In the genomic region with DNA sequence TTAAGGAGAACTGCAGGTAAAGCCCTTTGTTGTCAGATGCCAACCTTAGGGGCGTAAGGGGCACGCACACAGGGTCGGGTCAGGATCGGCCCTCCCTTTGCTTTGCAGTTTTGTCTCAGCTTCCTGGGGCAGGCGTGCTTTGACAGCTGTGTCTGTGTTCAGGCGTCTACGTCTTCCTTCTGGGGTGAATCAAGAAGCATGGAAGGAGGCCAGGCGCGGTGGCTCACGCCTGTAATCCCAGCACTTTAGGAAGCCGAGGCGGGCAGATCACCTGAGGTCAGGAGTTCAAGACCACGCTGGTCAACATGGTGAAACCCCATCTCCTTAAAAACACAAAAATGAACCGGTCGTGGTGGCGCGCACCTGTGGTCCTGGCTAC, we compare ENCODE assay signal across 8 cellular contexts. TPM values are rescaled to one million over a fixed set of nuclear protein-coding genes. Genes with fewer than 3 reads are reported as not detected.
DNase-seq lines count a peak whose midpoint lies in the region; ATAC-seq and TF ChIP-seq lines count a peak whose summit lies in the region.
"Had no signal": no experiment of that assay in that cellular context is flagged by ENCODE, and none has a peak within 500 bp of the region (broad histone marks: within the 10 kb centered on the region; RNA-seq: fewer than 3 reads in every experiment).

No MANE protein-coding gene starts in this region.

- CTCF ChIA-PET in HCT116 (lab: Charles Lee) = no interaction called here

- no peak for TF ChIP-seq POLR2A in HCT116 (IDR thresholded peaks at IDR 0.05; ENCODE audit: borderline replicate concordance, extremely low read depth, insufficient read depth, insufficient read length)

- H3K36me3 Mint-ChIP-seq in glutamatergic neuron (ENCODE audit: unreplicated experiment) = peaks cover 16% of the 10 kb centered on the region

- H3K27ac ChIP-seq in HCT116 (ENCODE audit: low read depth, low read length) (no peak overlapping the region), VCaP (peak overlapping the region; percentile 96; the same call in 1 of the 2 replicates), smooth muscle cell (ENCODE audit: low read depth) (no peak overlapping the region)

- peaks cover 89% of the 10 kb centered on the region for H3K79me2 ChIP-seq in HCT116 (ENCODE audit: insufficient read depth, low read length)
- peaks cover 79% of the 10 kb centered on the region for H3K79me2 ChIP-seq in smooth muscle cell (ENCODE audit: low read depth)

- H3K4me2 ChIP-seq in HCT116 (ENCODE audit: low read length) (peak overlapping the region; percentile 95), smooth muscle cell (peak overlapping the region; percentile 99)

- peaks cover 9% of the 10 kb centered on the region for H3K27me3 Mint-ChIP-seq in glutamatergic neuron (ENCODE audit: unreplicated experiment)

- BruUV-seq in HCT116 (replicated peaks; lab: Mats Ljungman, UMichigan) = no TSS peak

- H3K9me3 ChIP-seq in HCT116 (ENCODE audit: control insufficient read depth in 1 of 2, insufficient read depth in 1 of 2, low read depth in 1 of 2, low read length in 2 of 2) (peaks cover 0 to 6% of the 10 kb centered on the region in 2 experiments; a peak in 1 of 4 replicates), smooth muscle cell (replicated peaks; ENCODE audit: low read depth) (peaks cover 9% of the 10 kb centered on the region)
- H3K9me3 ChIP-seq: left lung had no signal

- H3K4me1 ChIP-seq in HCT116 (ENCODE audit: control insufficient read depth in 1 of 2, insufficient read depth in 2 of 2, low read length in 2 of 2) (peaks cover 13 to 21% of the 10 kb centered on the region in 2 experiments), smooth muscle cell (ENCODE audit: low read depth) (peaks cover 14% of the 10 kb centered on the region)

- H3K4me1 Mint-ChIP-seq in glutamatergic neuron (ENCODE audit: low read depth, unreplicated experiment) = peaks cover 16% of the 10 kb centered on the region

- H3K9ac ChIP-seq in HCT116 (ENCODE audit: low read length) (peak overlapping the region; percentile 96), smooth muscle cell (ENCODE audit: low read depth) (no peak overlapping the region)

- TF ChIP-seq RAD21 in HCT116 (IDR thresholded peaks at IDR 0.05; ENCODE audit: low read depth) = no peak

- H3K27ac Mint-ChIP-seq in glutamatergic neuron (ENCODE audit: unreplicated experiment) = no peak overlapping the region

- H3K27me3 ChIP-seq in HCT116 (ENCODE audit: insufficient read depth, low read length) (no peaks in the 10 kb centered on the region), smooth muscle cell (ENCODE audit: low read depth) (no peaks in the 10 kb centered on the region)
- H3K27me3 ChIP-seq: left lung had no signal

- H3K9me2 ChIP-seq in HCT116 (ENCODE audit: insufficient read depth) = no peaks in the 10 kb centered on the region

- H2AFZ ChIP-seq in HCT116 (ENCODE audit: low read depth, low read length, poor library complexity, severe bottlenecking) (no peak overlapping the region), smooth muscle cell (ENCODE audit: low read depth) (no peak overlapping the region)

- H3F3A ChIP-seq in smooth muscle cell (ENCODE audit: low read depth) = no peaks in the 10 kb centered on the region

- H3K36me3 ChIP-seq in HCT116 (ENCODE audit: control insufficient read depth in 1 of 2, insufficient read depth in 2 of 2, low read length in 2 of 2) (peaks cover 15 to 55% of the 10 kb centered on the region in 2 experiments), smooth muscle cell (ENCODE audit: low read depth) (peaks cover 17% of the 10 kb centered on the region)

- TF ChIP-seq CTCF in HCT116 (IDR thresholded peaks at IDR 0.05 in 2 of 3, conservative IDR thresholded peaks at IDR 0.05 in 1 of 3; ENCODE audit: borderline replicate concordance in 1 of 3, insufficient read depth in 1 of 3, low read depth in 2 of 3, low read length in 2 of 3) = no peak
- TF ChIP-seq CTCF in VCaP (conservative IDR thresholded peaks at IDR 0.05) = no peak
- TF ChIP-seq CTCF in glutamatergic neuron (IDR thresholded peaks at IDR 0.05; ENCODE audit: partially characterized antibody, unreplicated experiment) = no peak
- TF ChIP-seq CTCF in smooth muscle cell (IDR thresholded peaks at IDR 0.05; ENCODE audit: borderline replicate concordance, insufficient read depth, poor library complexity, severe bottlenecking) = no peak

- H3K4me3 ChIP-seq in HCT116 (replicated peaks in 1 of 2; ENCODE audit: low read depth in 1 of 2, low read length in 2 of 2) = peak overlapping the region; percentile 85 to 96
- H3K4me3 ChIP-seq in smooth muscle cell = no peak overlapping the region

- DNase-seq in HCT116 (ENCODE audit: low read depth, low spot score) (no peak), glutamatergic neuron (no peak), smooth muscle cell (lab: John Stamatoyannopoulos, UW; ENCODE audit: unreplicated experiment) (no peak), occipital lobe (lab: John Stamatoyannopoulos, UW) (no peak), superior temporal gyrus (ENCODE audit: extremely low spot score) (no peak)

- POLR2A ChIA-PET in HCT116 (lab: Charles Lee) = interaction anchor here (1.7 to 2.2 kb wide), 2 partner anchors 32 to 156 kb away, joined by 6 to 15 read pairs; partner anchors contain the start of gene TPD52L2

- H3K4me3 Mint-ChIP-seq in glutamatergic neuron (ENCODE audit: unreplicated experiment) = peak overlapping the region; percentile 96

- RAD21 ChIA-PET in HCT116 (lab: Charles Lee; ENCODE audit: low non-redundant PET in 1 of 2, low total read pairs in 2 of 2, uncharacterized antibody in 2 of 2, unreplicated experiment in 2 of 2) = no interaction called here

- intact Hi-C loops in HCT116 (cut with micrococcal nuclease) = loop anchor here (10.0 kb wide), 1 partner anchor 346 kb away; no protein-coding TSS in a partner anchor

- peaks cover 6% of the 10 kb centered on the region for H3K9me3 Mint-ChIP-seq in glutamatergic neuron (ENCODE audit: unreplicated experiment)

- 97% methylated on average over 17 of the region's 17 CpGs for WGBS in smooth muscle cell (ENCODE audit: low lambda C conversion rate)

- H4K20me1 ChIP-seq in HCT116 (ENCODE audit: insufficient read depth) = no peaks in the 10 kb centered on the region
- H4K20me1 ChIP-seq in smooth muscle cell (ENCODE audit: low read depth) = peaks cover 11% of the 10 kb centered on the region

- ATAC-seq in HCT116 (no peak), GM19324 (IDR thresholded peaks at IDR 0.05; ENCODE audit: low FRiP score, unreplicated experiment) (no peak)
- ATAC-seq: left lung had no signal

TF ChIP-seq in HCT116, 20 proteins besides CTCF, POLR2A, EP300 and RAD21:
- TF ChIP-seq, protein P1, sequence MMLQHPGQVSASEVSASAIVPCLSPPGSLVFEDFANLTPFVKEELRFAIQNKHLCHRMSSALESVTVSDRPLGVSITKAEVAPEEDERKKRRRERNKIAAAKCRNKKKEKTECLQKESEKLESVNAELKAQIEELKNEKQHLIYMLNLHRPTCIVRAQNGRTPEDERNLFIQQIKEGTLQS (IDR thresholded peaks at IDR 0.05) = no peak
- TF ChIP-seq JUND (IDR thresholded peaks at IDR 0.05) (no peak), TCF7L2 (IDR thresholded peaks at IDR 0.05; ENCODE audit: borderline replicate concordance, extremely low read depth, insufficient read depth, insufficient read length) (no peak), SRF (IDR thresholded peaks at IDR 0.05; ENCODE audit: low read depth) (no peak), EZH2phosphoT487 (IDR thresholded peaks at IDR 0.05; ENCODE audit: borderline replicate concordance) (no peak), ELF1 (IDR thresholded peaks at IDR 0.05; ENCODE audit: borderline replicate concordance, low read depth) (no peak), ZFX (IDR thresholded peaks at IDR 0.05) (no peak), CEBPB (IDR thresholded peaks at IDR 0.05; ENCODE audit: low read depth) (no peak)
- TF ChIP-seq, protein P2, sequence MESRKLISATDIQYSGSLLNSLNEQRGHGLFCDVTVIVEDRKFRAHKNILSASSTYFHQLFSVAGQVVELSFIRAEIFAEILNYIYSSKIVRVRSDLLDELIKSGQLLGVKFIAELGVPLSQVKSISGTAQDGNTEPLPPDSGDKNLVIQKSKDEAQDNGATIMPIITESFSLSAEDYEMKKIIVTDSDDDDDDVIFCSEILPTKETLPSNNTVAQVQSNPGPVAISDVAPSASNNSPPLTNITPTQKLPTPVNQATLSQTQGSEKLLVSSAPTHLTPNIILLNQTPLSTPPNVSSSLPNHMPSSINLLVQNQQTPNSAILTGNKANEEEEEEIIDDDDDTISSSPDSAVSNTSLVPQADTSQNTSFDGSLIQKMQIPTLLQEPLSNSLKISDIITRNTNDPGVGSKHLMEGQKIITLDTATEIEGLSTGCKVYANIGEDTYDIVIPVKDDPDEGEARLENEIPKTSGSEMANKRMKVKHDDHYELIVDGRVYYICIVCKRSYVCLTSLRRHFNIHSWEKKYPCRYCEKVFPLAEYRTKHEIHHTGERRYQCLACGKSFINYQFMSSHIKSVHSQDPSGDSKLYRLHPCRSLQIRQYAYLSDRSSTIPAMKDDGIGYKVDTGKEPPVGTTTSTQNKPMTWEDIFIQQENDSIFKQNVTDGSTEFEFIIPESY (IDR thresholded peaks at IDR 0.05; ENCODE audit: extremely low read depth, insufficient replicate concordance, low read length) = no peak

RNA-seq across cellular contexts. Expression of gene ZGPAT, which starts 1.3 kb away (rescaled TPM):
- total RNA-seq in HCT116 (2021; ENCODE audit: unreplicated experiment) (30.6 TPM), glutamatergic neuron (ENCODE audit: unreplicated experiment) (41.5 TPM), smooth muscle cell (8.3 and 13.8 TPM in 2 replicates), occipital lobe (7.3 TPM)
- polyA plus RNA-seq in HCT116 (2012) = 18.5 and 21.0 TPM in 2 replicates
- polyA plus RNA-seq in smooth muscle cell = 32.3 and 36.2 TPM in 2 replicates

RNA-seq across cellular contexts. Expression of gene ARFRP1, which starts 1.4 kb away (rescaled TPM):
- total RNA-seq in HCT116 (2021; ENCODE audit: unreplicated experiment) (53.7 TPM), glutamatergic neuron (ENCODE audit: unreplicated experiment) (51.9 TPM), smooth muscle cell (11.8 and 27.4 TPM in 2 replicates), occipital lobe (15.6 TPM)
- polyA plus RNA-seq in HCT116 (2012) = 36.3 and 39.8 TPM in 2 replicates
- polyA plus RNA-seq in smooth muscle cell = 42.3 and 51.9 TPM in 2 replicates

RNA-seq across cellular contexts. Expression of gene TNFRSF6B, which starts 12.7 kb away (rescaled TPM):
- total RNA-seq in HCT116 (2021; ENCODE audit: unreplicated experiment) = 147 TPM
- 342 and 380 TPM in 2 replicates for polyA plus RNA-seq in HCT116 (2012)
- not detected for total RNA-seq in glutamatergic neuron (ENCODE audit: unreplicated experiment)
- total RNA-seq in smooth muscle cell = 9.2 and 13.1 TPM in 2 replicates
- 13.1 and 17.1 TPM in 2 replicates for polyA plus RNA-seq in smooth muscle cell
- not detected for total RNA-seq in occipital lobe

RNA-seq across cellular contexts. Expression of gene LIME1, which starts 27.3 kb away (rescaled TPM):
- total RNA-seq in HCT116 (2021; ENCODE audit: unreplicated experiment) (27.4 TPM), glutamatergic neuron (ENCODE audit: unreplicated experiment) (16.6 TPM), smooth muscle cell (2.9 and 7.2 TPM in 2 replicates), occipital lobe (1.7 TPM)
- 20.3 and 24.1 TPM in 2 replicates for polyA plus RNA-seq in HCT116 (2012)
- polyA plus RNA-seq in smooth muscle cell = 6.0 and 6.9 TPM in 2 replicates

RNA-seq across cellular contexts. Expression of gene SLC2A4RG, which starts 30.4 kb away (rescaled TPM):
- total RNA-seq in HCT116 (2021; ENCODE audit: unreplicated experiment) = 121 TPM
- 69.7 and 77.1 TPM in 2 replicates for polyA plus RNA-seq in HCT116 (2012)
- total RNA-seq in glutamatergic neuron (ENCODE audit: unreplicated experiment) = 47.9 TPM
- total RNA-seq in smooth muscle cell = 24.4 and 43.7 TPM in 2 replicates
- polyA plus RNA-seq in smooth muscle cell = 45.6 and 58.4 TPM in 2 replicates
- total RNA-seq in occipital lobe = 2.8 TPM

Comparison
In these comparisons a context has a peak if more than half of its experiments do, and no peak if none do; other contexts are left out.
1. RNA of gene TNFRSF6B, which starts 12.7 kb away (total RNA-seq): 147 TPM in HCT116 (single experiment) and 9.2 to 13.1 TPM in smooth muscle cell; not detected in glutamatergic neuron (single experiment) and not detected in occipital lobe (single experiment); every median in the first group is over 10 times any median in the second.